16 cellular contexts compared by ENCODE assay signal in genomic region chr11:76792505-76793264, GRCh38. TPM values are rescaled to one million over a fixed set of nuclear protein-coding genes. Genes with fewer than 3 reads are reported as not detected.
DNase-seq lines count a peak whose midpoint lies in the region; ATAC-seq and TF ChIP-seq lines count a peak whose summit lies in the region.
"Had no signal": no experiment of that assay in that cellular context is flagged by ENCODE, and none has a peak within 500 bp of the region (broad histone marks: within the 10 kb centered on the region; RNA-seq: fewer than 3 reads in every experiment).

No MANE protein-coding gene starts in this region.

- peak overlapping the region; percentile 28 to 29 for H2BK12ac ChIP-seq in mesenchymal stem cell (ENCODE audit: low read length in 2 of 2)

- H2BK120ac ChIP-seq in mesenchymal stem cell (ENCODE audit: low read depth, low read length) = no peak overlapping the region

- H3K79me1 ChIP-seq in mesenchymal stem cell (replicated peaks; ENCODE audit: low read length, poor library complexity, severe bottlenecking) = peaks cover 45% of the 10 kb centered on the region

- H3K4me3 ChIP-seq in HEK293 (ENCODE audit: low read depth, low read length) (no peak overlapping the region), mesenchymal stem cell (ENCODE audit: insufficient read depth in 1 of 2, low read depth in 1 of 2, low read length in 2 of 2) (no peak overlapping the region), testis (no peak overlapping the region)

- H3K14ac ChIP-seq in mesenchymal stem cell (ENCODE audit: low read length in 2 of 2) = no peak overlapping the region

- POLR2A ChIA-PET in HEK293 (lab: Yijun Ruan, JAX) (no interaction called here), MCF 10A (lab: Yijun Ruan, JAX) (interaction anchor here (0.6 to 3.1 kb wide), 4 partner anchors 9 to 22 kb away, joined by 3 to 13 read pairs (median 8); no protein-coding TSS in a partner anchor)

- DNase-seq in MCF 10A (ENCODE audit: unreplicated experiment) (no peak), mesenchymal stem cell (no peak), testis (no peak), retina (no peak), SHP77 (lab: John Stamatoyannopoulos, UW) (no peak), immature natural killer cell (no peak)
- DNase-seq: amygdala; CD8-positive, alpha-beta memory T cell; GDM1; NCI-H187 treated with DMSO at 0.1 percent for 48 hours; NCI-H748 treated with DMSO at 0.1 percent for 48 hours; RPMI8226; stimulated activated CD4-positive, alpha-beta T cell treated with anti-CD3 and anti-CD28 coated beads, Interleukin-1b, Interleukin-23, amount 100 ng/mL, for 48 hours had no signal

- TF ChIP-seq CTCF in HEK293 (tag by site-specific recombination; IDR thresholded peaks at IDR 0.05) (no peak), MCF 10A (IDR thresholded peaks at IDR 0.05; ENCODE audit: unreplicated experiment) (no peak), testis (IDR thresholded peaks at IDR 0.05) (no peak)

- H2AFZ ChIP-seq in mesenchymal stem cell (ENCODE audit: low read depth, low read length) = no peak overlapping the region

- TSS peak; percentile 18 for BruUV-seq in MCF 10A (replicated peaks; lab: Mats Ljungman, UMichigan)

- H3K27me3 ChIP-seq in mesenchymal stem cell (ENCODE audit: control insufficient read depth in 1 of 2, insufficient read depth in 1 of 2, low read length in 2 of 2) = no peaks in the 10 kb centered on the region
- no peaks in the 10 kb centered on the region for H3K27me3 ChIP-seq in testis

- H3K9me3 ChIP-seq in HEK293 (ENCODE audit: control insufficient read depth, insufficient read depth, low read depth, low read length) = no peaks in the 10 kb centered on the region
- H3K9me3 ChIP-seq in mesenchymal stem cell (ENCODE audit: control insufficient read depth, low read length) = no peaks in the 10 kb centered on the region
- H3K9me3 ChIP-seq in testis = no peaks in the 10 kb centered on the region

- peaks cover 0 to 16% of the 10 kb centered on the region in 2 experiments; a peak in 1 of 3 replicates for H3K36me3 ChIP-seq in HEK293 (ENCODE audit: control insufficient read depth in 2 of 2, insufficient read depth in 1 of 2, low read length in 2 of 2)
- peaks cover 27 to 56% of the 10 kb centered on the region in 2 experiments for H3K36me3 ChIP-seq in mesenchymal stem cell (ENCODE audit: control insufficient read depth in 1 of 2, insufficient read depth in 2 of 2, low read depth in 1 of 2, low read length in 2 of 2)
- H3K36me3 ChIP-seq in testis (ENCODE audit: low read depth, missing control alignments) = no peaks in the 10 kb centered on the region

- H3K18ac ChIP-seq in mesenchymal stem cell (ENCODE audit: low read depth in 1 of 2, low read length in 2 of 2) = no peak overlapping the region

- H2BK5ac ChIP-seq in mesenchymal stem cell (ENCODE audit: low read depth, low read length, poor library complexity, severe bottlenecking) = no peak overlapping the region

- ATAC-seq in GM19452 (IDR thresholded peaks at IDR 0.05; ENCODE audit: unreplicated experiment) = no peak

- H3K4me3 Mint-ChIP-seq in MCF 10A (ENCODE audit: unreplicated experiment) (peak overlapping the region; percentile 65), immature natural killer cell (no peak overlapping the region)
- H3K4me3 Mint-ChIP-seq: CD8-positive, alpha-beta memory T cell had no signal

- H3K36me3 Mint-ChIP-seq in MCF 10A (ENCODE audit: insufficient read depth, unreplicated experiment) = peaks cover 21% of the 10 kb centered on the region
- H3K36me3 Mint-ChIP-seq in immature natural killer cell = no peaks in the 10 kb centered on the region
- H3K36me3 Mint-ChIP-seq: CD8-positive, alpha-beta memory T cell had no signal

- peak overlapping the region; percentile 91 for H3K27ac Mint-ChIP-seq in MCF 10A (ENCODE audit: low read depth, unreplicated experiment)
- H3K27ac Mint-ChIP-seq in immature natural killer cell = no peak overlapping the region
- H3K27ac Mint-ChIP-seq: activated T-helper 17 cell treated with anti-CD3 and anti-CD28 coated beads, Interleukin-2, amount 50 U/mL, for 72 hours; CD8-positive, alpha-beta memory T cell had no signal

- no peak for TF ChIP-seq POLR2A in testis (IDR thresholded peaks at IDR 0.05)

- H3K9ac ChIP-seq in mesenchymal stem cell (ENCODE audit: low read length) = peak overlapping the region; percentile 31

- 94% methylated on average over 12 of the region's 13 CpGs for WGBS in mesenchymal stem cell
- 82 to 83% methylated on average over 13 of the region's 13 CpGs for WGBS in testis, 2 donors

- peak overlapping the region; percentile 43 for H4K8ac ChIP-seq in mesenchymal stem cell (ENCODE audit: low read length)

- H3K4me1 Mint-ChIP-seq in MCF 10A (ENCODE audit: insufficient read depth, unreplicated experiment) (peaks cover 63% of the 10 kb centered on the region), immature natural killer cell (no peaks in the 10 kb centered on the region)
- H3K4me1 Mint-ChIP-seq: activated T-helper 17 cell treated with anti-CD3 and anti-CD28 coated beads, Interleukin-2, amount 50 U/mL, for 72 hours; CD8-positive, alpha-beta memory T cell had no signal

- no peak overlapping the region for H3K4me2 ChIP-seq in mesenchymal stem cell (ENCODE audit: low read length, poor library complexity, severe bottlenecking)

- H3K27ac ChIP-seq in HEK293 (ENCODE audit: extremely low read depth, low read depth, low read length) (no peak overlapping the region), mesenchymal stem cell (ENCODE audit: low read length, poor library complexity, severe bottlenecking) (no peak overlapping the region), testis (peak overlapping the region; percentile 72 to 73)

- H2AK5ac ChIP-seq in mesenchymal stem cell (ENCODE audit: low read length, severe bottlenecking) = peak overlapping the region; percentile 61

- intact Hi-C loops in MCF 10A (cut with micrococcal nuclease) = no loop called here
- intact Hi-C loops in testis (cut with DNase I; ENCODE audit: low total_unique reads) = no loop called here

- no peaks in the 10 kb centered on the region for H3K27me3 Mint-ChIP-seq in MCF 10A (ENCODE audit: insufficient read depth, unreplicated experiment)
- peaks cover 0 to 3% (median 0%) of the 10 kb centered on the region in 3 donors for H3K27me3 Mint-ChIP-seq in immature natural killer cell (ENCODE audit: low read depth in 3 of 3)
- H3K27me3 Mint-ChIP-seq: activated T-helper 17 cell treated with anti-CD3 and anti-CD28 coated beads, Interleukin-2, amount 50 U/mL, for 72 hours had no signal

- CTCF ChIA-PET in HEK293 (lab: Yijun Ruan, JAX) = interaction anchor here (0.8 to 1.0 kb wide), 2 partner anchors 15 to 287 kb away, joined by 3 to 5 read pairs; no protein-coding TSS in a partner anchor
- CTCF ChIA-PET in MCF 10A (lab: Yijun Ruan, JAX) = interaction anchor here (0.7 to 6.5 kb wide), 5 partner anchors 8 to 980 kb away, joined by 3 to 47 read pairs (median 4); no protein-coding TSS in a partner anchor

- H2BK15ac ChIP-seq in mesenchymal stem cell (ENCODE audit: low read depth, poor library complexity, severe bottlenecking) = no peak overlapping the region

- H3K4me1 ChIP-seq in HEK293 (ENCODE audit: control insufficient read depth, insufficient read depth, low read length) (0 out of 2 replicates have a peak, but pooled peaks cover 6% of the 10 kb centered on the region), mesenchymal stem cell (ENCODE audit: control insufficient read depth, insufficient read depth, low read depth, low read length) (peaks cover 50% of the 10 kb centered on the region), testis (peaks cover 33% of the 10 kb centered on the region)

- no peak overlapping the region for H4K91ac ChIP-seq in mesenchymal stem cell (ENCODE audit: low read length)

- H3K4ac ChIP-seq in mesenchymal stem cell (ENCODE audit: low read depth in 1 of 2, low read length in 2 of 2) = no peak overlapping the region

- H3K23ac ChIP-seq in mesenchymal stem cell (ENCODE audit: low read length in 2 of 2) = peak overlapping the region in 1 of 2 experiments; percentile 79

- no peaks in the 10 kb centered on the region for H3K9me3 Mint-ChIP-seq in MCF 10A (ENCODE audit: unreplicated experiment)
- H3K9me3 Mint-ChIP-seq in immature natural killer cell = no peaks in the 10 kb centered on the region
- H3K9me3 Mint-ChIP-seq: activated T-helper 17 cell treated with anti-CD3 and anti-CD28 coated beads, Interleukin-2, amount 50 U/mL, for 72 hours; CD8-positive, alpha-beta memory T cell had no signal

TF ChIP-seq in HEK293, 187 proteins besides CTCF, POLR2A, EP300 and RAD21:
- peak; percentile 40 for TF ChIP-seq SETDB1 (IDR thresholded peaks at IDR 0.05; ENCODE audit: insufficient read length, low read length)
- TF ChIP-seq, protein P1, sequence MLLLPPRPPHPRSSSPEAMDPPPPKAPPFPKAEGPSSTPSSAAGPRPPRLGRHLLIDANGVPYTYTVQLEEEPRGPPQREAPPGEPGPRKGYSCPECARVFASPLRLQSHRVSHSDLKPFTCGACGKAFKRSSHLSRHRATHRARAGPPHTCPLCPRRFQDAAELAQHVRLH (tag by site-specific recombination; IDR thresholded peaks at IDR 0.05) = no peak
TF ChIP-seq in HEK293: peak in this region for 1.

RNA-seq across cellular contexts. Expression of gene TSKU, which starts 9.5 kb away (rescaled TPM):
- total RNA-seq in MCF 10A (2022) = 18.4 and 20.1 TPM in 2 replicates
- 47.5 TPM for polyA plus RNA-seq in mesenchymal stem cell (2013, experiment 1 of 2)
- polyA plus RNA-seq in mesenchymal stem cell (2013, experiment 2 of 2) = 48.4 TPM
- total RNA-seq in testis = 10 to 100 TPM; 17.1 to 30.2 TPM
- 25.9 TPM for polyA plus RNA-seq in testis (ENCODE audit: insufficient read depth, low read depth, low replicate concordance)
- polyA plus RNA-seq in immature natural killer cell = not detected
- polyA plus RNA-seq: CD8-positive, alpha-beta memory T cell had no signal

Comparison
In these comparisons a context has a peak if more than half of its experiments do, and no peak if none do; other contexts are left out.
1. H3K27ac ChIP-seq: peak in testis (2 of 2); none in HEK293 (single experiment) and mesenchymal stem cell (single experiment).